In genomic region chr7:51316262-51316665, GRCh38 we compare ENCODE assay signal across 8 cellular contexts. TPM values are rescaled to one million over a fixed set of nuclear protein-coding genes. Genes with fewer than 3 reads are reported as not detected.
A peak's percentile ranks its signal among the peaks of the same experiment; 100 is the strongest.
DNase-seq lines count a peak whose midpoint lies in the region; ATAC-seq, FAIRE-seq and TF ChIP-seq lines count a peak whose summit lies in the region.

No MANE protein-coding gene starts in this region.

- DNase-seq in NCI-H69 (lab: John Stamatoyannopoulos, UW) (peak; percentile 85), progenitor cell of endocrine pancreas (ENCODE audit: low spot score, unreplicated experiment) (peak; percentile 41), HTR-8/SVneo (ENCODE audit: insufficient read length, low spot score) (no peak), AML-193 (lab: John Stamatoyannopoulos, UW) (no peak)

- no peaks in the 10 kb centered on the region for H3K36me3 ChIP-seq in ES-I3 (ENCODE audit: insufficient read depth, low read length)
- no peaks in the 10 kb centered on the region for H3K36me3 ChIP-seq in gastroesophageal sphincter

- H3K27ac ChIP-seq in gastroesophageal sphincter: peak overlapping the region; percentile 42 to 89 (median 83)

- peaks cover 23% of the 10 kb centered on the region for H3K27me3 Mint-ChIP-seq in progenitor cell of endocrine pancreas
- peaks cover 42% of the 10 kb centered on the region for H3K27me3 Mint-ChIP-seq in activated T-helper 17 cell treated with anti-CD3 and anti-CD28 coated beads, Interleukin-2, amount 50 U/mL, for 72 hours

- peaks cover 8% of the 10 kb centered on the region for H3K27me3 ChIP-seq in gastroesophageal sphincter

- FAIRE-seq in HTR-8/SVneo (lab: Jason Lieb, UNC): no peak

- H3K9ac ChIP-seq in ES-I3 (ENCODE audit: low read depth, low read length): peak overlapping the region; percentile 88

- H3K9me3 Mint-ChIP-seq in progenitor cell of endocrine pancreas (ENCODE audit: low read depth): no peaks in the 10 kb centered on the region
- no peaks in the 10 kb centered on the region for H3K9me3 Mint-ChIP-seq in activated T-helper 17 cell treated with anti-CD3 and anti-CD28 coated beads, Interleukin-2, amount 50 U/mL, for 72 hours

- peak; percentile 64 for ATAC-seq in gastroesophageal sphincter
- no peak for ATAC-seq in HG03135 (IDR thresholded peaks at IDR 0.05; ENCODE audit: unreplicated experiment)
- no peak for ATAC-seq in activated T-helper 17 cell treated with anti-CD3 and anti-CD28 coated beads, Interleukin-2, amount 50 U/mL, for 72 hours (replicated peaks)

- peak in 3 of 4 experiments; percentile 31 to 63 (median 50) for TF ChIP-seq CTCF in gastroesophageal sphincter (IDR thresholded peaks at IDR 0.05)
- peak; percentile 42 for TF ChIP-seq CTCF in progenitor cell of endocrine pancreas (IDR thresholded peaks at IDR 0.05; ENCODE audit: unreplicated experiment)

- TF ChIP-seq POLR2A in gastroesophageal sphincter (IDR thresholded peaks at IDR 0.05): peak in 1 of 2 donors; percentile 24

- H3K36me3 Mint-ChIP-seq in progenitor cell of endocrine pancreas (ENCODE audit: insufficient read depth): no peaks in the 10 kb centered on the region
- H3K36me3 Mint-ChIP-seq in activated T-helper 17 cell treated with anti-CD3 and anti-CD28 coated beads, Interleukin-2, amount 50 U/mL, for 72 hours (ENCODE audit: low read depth): no peaks in the 10 kb centered on the region

- whole genome bisulfite sequencing in gastroesophageal sphincter (ENCODE audit: low coverage in 1 of 2), 2 donors: 0% methylated on average over 2 of the region's 46 CpGs; no CpG with 5 or more reads in 1 of the 2 donors

- peak overlapping the region; percentile 90 for H3K4me3 Mint-ChIP-seq in progenitor cell of endocrine pancreas (ENCODE audit: low read depth)
- H3K4me3 Mint-ChIP-seq in activated T-helper 17 cell treated with anti-CD3 and anti-CD28 coated beads, Interleukin-2, amount 50 U/mL, for 72 hours: no peak overlapping the region

- H3K27ac Mint-ChIP-seq in progenitor cell of endocrine pancreas: peak overlapping the region; percentile 96
- no peak overlapping the region for H3K27ac Mint-ChIP-seq in activated T-helper 17 cell treated with anti-CD3 and anti-CD28 coated beads, Interleukin-2, amount 50 U/mL, for 72 hours

- no peak for TF ChIP-seq EP300 in gastroesophageal sphincter (IDR thresholded peaks at IDR 0.05)

- peak overlapping the region; percentile 50 to 85 for H3K4me3 ChIP-seq in gastroesophageal sphincter

- H3K4me1 Mint-ChIP-seq in progenitor cell of endocrine pancreas (ENCODE audit: low read depth): peaks cover 34% of the 10 kb centered on the region
- no peaks in the 10 kb centered on the region for H3K4me1 Mint-ChIP-seq in activated T-helper 17 cell treated with anti-CD3 and anti-CD28 coated beads, Interleukin-2, amount 50 U/mL, for 72 hours

- H3K9me3 ChIP-seq in ES-I3 (ENCODE audit: control insufficient read depth, insufficient read depth, low read length): no peaks in the 10 kb centered on the region
- H3K9me3 ChIP-seq in gastroesophageal sphincter: no peaks in the 10 kb centered on the region

- H3K4me1 ChIP-seq in ES-I3 (ENCODE audit: insufficient read depth, low read length) (peaks cover 25% of the 10 kb centered on the region), gastroesophageal sphincter (peaks cover 0 to 57% (median 3%) of the 10 kb centered on the region in 3 donors)

RNA-seq across cellular contexts. Expression of gene COBL, which starts 0.3 kb away (rescaled TPM):
- total RNA-seq in gastroesophageal sphincter: 10 to 100 TPM; 17.2 to 59.7 (median 31.0) TPM
- 19.8 and 21.3 TPM in 2 replicates for total RNA-seq in progenitor cell of endocrine pancreas
- not detected for total RNA-seq in activated T-helper 17 cell treated with anti-CD3 and anti-CD28 coated beads, Interleukin-2, amount 50 U/mL, for 72 hours

Comparison
In these comparisons a context has a peak if more than half of its experiments do, and no peak if none do; other contexts are left out.
1. DNase-seq: peak in NCI-H69 (single experiment) and progenitor cell of endocrine pancreas (single experiment); none in HTR-8/SVneo (single experiment) and AML-193 (0 of 2).
2. RNA of gene COBL, which starts 0.3 kb away (total RNA-seq): 17.2 to 59.7 TPM in gastroesophageal sphincter and 19.8 to 21.3 TPM in progenitor cell of endocrine pancreas; not detected in activated T-helper 17 cell treated with anti-CD3 and anti-CD28 coated beads, Interleukin-2, amount 50 U/mL, for 72 hours; every median in the first group is over 10 times any median in the second.